ENCODE assay signal across 15 cellular contexts in genomic region chr7:152735443-152736004, GRCh38. TPM values are rescaled to one million over a fixed set of nuclear protein-coding genes. Genes with fewer than 3 reads are reported as not detected.
DNase-seq lines count a peak whose midpoint lies in the region; ATAC-seq and TF ChIP-seq lines count a peak whose summit lies in the region.
"Had no signal": no experiment of that assay in that cellular context is flagged by ENCODE, and none has a peak within 500 bp of the region (broad histone marks: within the 10 kb centered on the region; RNA-seq: fewer than 3 reads in every experiment).

No MANE protein-coding gene starts in this region.

- no peak overlapping the region for H3K4ac ChIP-seq in neuronal stem cell (ENCODE audit: low read length)

- no peak overlapping the region for H3K4me3 Mint-ChIP-seq in chondrocyte (ENCODE audit: unreplicated experiment)
- H3K4me3 Mint-ChIP-seq in stimulated activated naive B cell treated with anti-CD40 and anti-IgM and Interleukin-4, amounts not matched to agents 10 μg/mL and 1 μg/mL and 100 μg/mL, for 72 hours = no peak overlapping the region
- H3K4me3 Mint-ChIP-seq: activated T-helper 17 cell treated with anti-CD3 and anti-CD28 coated beads, Interleukin-2, amount 50 U/mL, for 72 hours; CD4-positive, alpha-beta T cell had no signal

- TF ChIP-seq CTCF in chondrocyte (IDR thresholded peaks at IDR 0.05) = no peak

- no peaks in the 10 kb centered on the region for H3K27me3 ChIP-seq in neuronal stem cell (ENCODE audit: control insufficient read depth in 3 of 3, insufficient read depth in 3 of 3, low read depth in 1 of 3, low read length in 3 of 3)

- H3K14ac ChIP-seq in neuronal stem cell (ENCODE audit: low read length) = no peak overlapping the region

- no peak overlapping the region for H2BK120ac ChIP-seq in neuronal stem cell (ENCODE audit: low read depth, low read length)

- no peak overlapping the region for H2BK5ac ChIP-seq in neuronal stem cell (ENCODE audit: low read length)

- DNase-seq in NCI-H1417 (lab: John Stamatoyannopoulos, UW) = peak in 2 of 3 experiments; percentile 29 to 66
- no peak for DNase-seq in NCI-H1417 treated with DMSO at 0.1 percent for 48 hours (lab: John Stamatoyannopoulos, UW)
- peak; percentile 40 for DNase-seq in NCI-H2227 (lab: John Stamatoyannopoulos, UW; ENCODE audit: unreplicated experiment)
- peak; percentile 14 for DNase-seq in chondrocyte (ENCODE audit: low spot score)
- no peak for DNase-seq in neuronal stem cell (ENCODE audit: low spot score)
- DNase-seq in stimulated activated naive B cell treated with anti-CD40 and anti-IgM and Interleukin-4, amounts not matched to agents 10 μg/mL and 1 μg/mL and 100 μg/mL, for 72 hours = no peak
- no peak for DNase-seq in A172 (ENCODE audit: low spot score)
- DNase-seq: CD4-positive, alpha-beta T cell; cortex of kidney; NCI-H2107; psoas muscle had no signal

- no peaks in the 10 kb centered on the region for H3K27me3 Mint-ChIP-seq in chondrocyte (ENCODE audit: low read depth)
- H3K27me3 Mint-ChIP-seq in stimulated activated naive B cell treated with anti-CD40 and anti-IgM and Interleukin-4, amounts not matched to agents 10 μg/mL and 1 μg/mL and 100 μg/mL, for 72 hours = peaks cover 6 to 14% of the 10 kb centered on the region in 2 donors

- H3K4me1 ChIP-seq in neuronal stem cell (ENCODE audit: control insufficient read depth in 2 of 2, insufficient read depth in 1 of 2, low read depth in 1 of 2, low read length in 2 of 2) = peaks cover 0 to 1% of the 10 kb centered on the region in 2 donors
- H3K4me1 ChIP-seq: esophagus muscularis mucosa had no signal

- no peak overlapping the region for H3K23ac ChIP-seq in neuronal stem cell (ENCODE audit: low read depth, low read length, poor library complexity)

- H3K18ac ChIP-seq in neuronal stem cell (ENCODE audit: low read length) = no peak overlapping the region

- H3K79me1 ChIP-seq in neuronal stem cell (ENCODE audit: low read depth, low read length) = no peaks in the 10 kb centered on the region

- no peak overlapping the region for H2AK5ac ChIP-seq in neuronal stem cell (ENCODE audit: low read depth, low read length)

- no peak overlapping the region for H3K4me3 ChIP-seq in neuronal stem cell (ENCODE audit: low read length in 2 of 2)
- H3K4me3 ChIP-seq: esophagus muscularis mucosa, psoas muscle had no signal

- peaks cover 7% of the 10 kb centered on the region for H3K4me1 Mint-ChIP-seq in chondrocyte (ENCODE audit: low read depth)
- no peaks in the 10 kb centered on the region for H3K4me1 Mint-ChIP-seq in stimulated activated naive B cell treated with anti-CD40 and anti-IgM and Interleukin-4, amounts not matched to agents 10 μg/mL and 1 μg/mL and 100 μg/mL, for 72 hours
- H3K4me1 Mint-ChIP-seq: activated T-helper 17 cell treated with anti-CD3 and anti-CD28 coated beads, Interleukin-2, amount 50 U/mL, for 72 hours had no signal

- peaks cover 10% of the 10 kb centered on the region for H3K9me3 Mint-ChIP-seq in chondrocyte (ENCODE audit: low read depth)
- H3K9me3 Mint-ChIP-seq in stimulated activated naive B cell treated with anti-CD40 and anti-IgM and Interleukin-4, amounts not matched to agents 10 μg/mL and 1 μg/mL and 100 μg/mL, for 72 hours = peaks cover 4 to 7% of the 10 kb centered on the region in 2 donors
- H3K9me3 Mint-ChIP-seq: activated T-helper 17 cell treated with anti-CD3 and anti-CD28 coated beads, Interleukin-2, amount 50 U/mL, for 72 hours; CD4-positive, alpha-beta T cell had no signal

- peak overlapping the region; percentile 68 for H3K27ac Mint-ChIP-seq in chondrocyte (ENCODE audit: unreplicated experiment)
- no peak overlapping the region for H3K27ac Mint-ChIP-seq in stimulated activated naive B cell treated with anti-CD40 and anti-IgM and Interleukin-4, amounts not matched to agents 10 μg/mL and 1 μg/mL and 100 μg/mL, for 72 hours
- H3K27ac Mint-ChIP-seq: activated T-helper 17 cell treated with anti-CD3 and anti-CD28 coated beads, Interleukin-2, amount 50 U/mL, for 72 hours; CD4-positive, alpha-beta T cell had no signal

- H3K9me3 ChIP-seq in neuronal stem cell (replicated peaks in 1 of 2; ENCODE audit: control insufficient read depth in 2 of 2, insufficient read depth in 1 of 2, low read depth in 1 of 2, low read length in 2 of 2) = peaks cover 5 to 19% of the 10 kb centered on the region in 2 donors

- no peaks in the 10 kb centered on the region for H3K36me3 ChIP-seq in neuronal stem cell (replicated peaks in 1 of 2; ENCODE audit: control insufficient read depth in 2 of 2, insufficient read depth in 2 of 2, low read length in 2 of 2)
- H3K36me3 ChIP-seq: esophagus muscularis mucosa had no signal

- H2BK12ac ChIP-seq in neuronal stem cell (ENCODE audit: low read length) = no peak overlapping the region

- peak overlapping the region; percentile 68 for H2AFZ ChIP-seq in neuronal stem cell (ENCODE audit: low read length)

- H4K8ac ChIP-seq in neuronal stem cell (ENCODE audit: low read depth, low read length) = no peak overlapping the region

- H2BK15ac ChIP-seq in neuronal stem cell (ENCODE audit: low read length) = no peak overlapping the region

- H3K36me3 Mint-ChIP-seq in chondrocyte (ENCODE audit: low read depth) = no peaks in the 10 kb centered on the region
- no peaks in the 10 kb centered on the region for H3K36me3 Mint-ChIP-seq in stimulated activated naive B cell treated with anti-CD40 and anti-IgM and Interleukin-4, amounts not matched to agents 10 μg/mL and 1 μg/mL and 100 μg/mL, for 72 hours

- WGBS in neuronal stem cell (ENCODE audit: extremely low coverage in 2 of 2, insufficient read length in 2 of 2, insufficient replicate concordance in 1 of 2), 2 donors = no CpG with 5 or more reads among the region's 9 CpGs

- H3K4me2 ChIP-seq in neuronal stem cell (ENCODE audit: insufficient read depth, low read length, poor library complexity, severe bottlenecking) = no peak overlapping the region

- H3K27ac ChIP-seq in neuronal stem cell (replicated peaks; ENCODE audit: low read length) = no peak overlapping the region
- H3K27ac ChIP-seq: esophagus muscularis mucosa, psoas muscle had no signal

- H4K91ac ChIP-seq in neuronal stem cell (ENCODE audit: low read depth, low read length, poor library complexity) = no peak overlapping the region

- no peak for ATAC-seq in stimulated activated naive B cell treated with anti-CD40 and anti-IgM and Interleukin-4, amounts not matched to agents 10 μg/mL and 1 μg/mL and 100 μg/mL, for 72 hours (replicated peaks)
- no peak for ATAC-seq in GM21360 (IDR thresholded peaks at IDR 0.05; ENCODE audit: unreplicated experiment)
- ATAC-seq: activated T-helper 17 cell treated with anti-CD3 and anti-CD28 coated beads, Interleukin-2, amount 50 U/mL, for 72 hours; left lobe of liver had no signal

- no peak overlapping the region for H3K9ac ChIP-seq in neuronal stem cell (ENCODE audit: low read depth, low read length, poor library complexity)

RNA-seq across cellular contexts. Expression of gene ACTR3B, which starts 24.0 kb away (rescaled TPM):
- 6.6 to 11.6 TPM (median 10.8 TPM) in 3 replicates for total RNA-seq in chondrocyte
- polyA plus RNA-seq in neuronal stem cell (2013, experiment 1 of 2) = 25.4 TPM
- 25.5 TPM for polyA plus RNA-seq in neuronal stem cell (2013, experiment 2 of 2)
- total RNA-seq in A172 (2014; rRNA removed; shearing (Covaris generic)) = 2.6 and 6.4 TPM in 2 replicates

RNA-seq across cellular contexts. Expression of gene XRCC2, which starts 59.6 kb away (rescaled TPM):
- 0.95 to 3.5 TPM (median 1.3 TPM) in 3 replicates for total RNA-seq in chondrocyte
- 17.8 TPM for polyA plus RNA-seq in neuronal stem cell (2013, experiment 1 of 2)
- 18.0 TPM for polyA plus RNA-seq in neuronal stem cell (2013, experiment 2 of 2)
- total RNA-seq in A172 (2014; rRNA removed; shearing (Covaris generic)) = 9.3 and 10.8 TPM in 2 replicates

Comparison
In these comparisons a context has a peak if more than half of its experiments do, and no peak if none do; other contexts are left out.
1. DNase-seq: peak in NCI-H1417 (2 of 3), NCI-H2227 (single experiment) and chondrocyte (single experiment); none in NCI-H1417 treated with DMSO at 0.1 percent for 48 hours (single experiment), neuronal stem cell (single experiment), stimulated activated naive B cell treated with anti-CD40 and anti-IgM and Interleukin-4, amounts not matched to agents 10 μg/mL and 1 μg/mL and 100 μg/mL, for 72 hours (single experiment) and A172 (single experiment).